Comparison of ENCODE assay signal across 20 cellular contexts in genomic region chr14:82482345-82482744, GRCh38.
A peak's percentile ranks its signal among the peaks of the same experiment; 100 is the strongest.
DNase-seq lines count a peak whose midpoint lies in the region; ATAC-seq, FAIRE-seq and TF ChIP-seq lines count a peak whose summit lies in the region.
"Had no signal": no experiment of that assay in that cellular context is flagged by ENCODE, and none has a peak within 500 bp of the region (broad histone marks: within the 10 kb centered on the region; RNA-seq: fewer than 3 reads in every experiment).

No MANE protein-coding gene starts in this region.

- TF ChIP-seq RAD21 in IMR-90 (IDR thresholded peaks at IDR 0.05; ENCODE audit: low read length) (no peak), K562 (CRISPR knock-in tag; conservative IDR thresholded peaks at IDR 0.05 in 1 of 2, IDR thresholded peaks at IDR 0.05 in 1 of 2) (no peak)

- H3K79me2 ChIP-seq in K562 (ENCODE audit: control insufficient read depth, insufficient read depth, low read length), result no peaks in the 10 kb centered on the region

- no peak for FAIRE-seq in K562 (lab: Jason Lieb, UNC)
- FAIRE-seq: A204.1, G401.6, GM12892 had no signal

- H2AK5ac ChIP-seq in IMR-90 (ENCODE audit: low read depth, low read length), result no peak overlapping the region

- H3K9me3 ChIP-seq in IMR-90 (ENCODE audit: control insufficient read depth, insufficient read depth, low read length), result no peaks in the 10 kb centered on the region; the same call in 1 of the 2 replicates
- H3K9me3 ChIP-seq in K562 (replicated peaks; ENCODE audit: control insufficient read depth, insufficient read depth, low read depth, low read length), result no peaks in the 10 kb centered on the region
- H3K9me3 ChIP-seq: BE2C; BLaER1 treated with 17β-estradiol and CSF1 and Interleukin-3, amounts not matched to agents 10 nM and 100 nM had no signal

- no peak overlapping the region for H3K56ac ChIP-seq in IMR-90 (ENCODE audit: extremely low read depth, insufficient read depth, low read length)

- no peak overlapping the region for H3K14ac ChIP-seq in IMR-90 (replicated peaks; ENCODE audit: low read depth, low read length)

- no peak overlapping the region for H4K91ac ChIP-seq in IMR-90 (ENCODE audit: insufficient read depth, low read depth, low read length)

- 20% methylated on average over 1 of the region's 6 CpGs; no CpG with 5 or more reads in 1 of the 2 experiments for WGBS in IMR-90 (ENCODE audit: extremely low coverage in 2 of 2, insufficient read length in 1 of 2), 2 experiments
- 1% methylated on average over 6 of the region's 6 CpGs for whole genome bisulfite sequencing in K562 (ENCODE audit: insufficient coverage, low coverage, missing lambda C conversion rate)

- POLR2A ChIA-PET in IMR-90 (lab: Charles Lee; ENCODE audit: unreplicated experiment) (no interaction called here), K562 (lab: Yijun Ruan, JAX) (no interaction called here)

- H3K4me3 ChIP-seq in IMR-90 (ENCODE audit: insufficient read depth, low read depth, low read length) (no peak overlapping the region), K562 (no peak overlapping the region), coronary artery (no peak overlapping the region)
- H3K4me3 ChIP-seq: BLaER1 treated with 17β-estradiol and CSF1 and Interleukin-3, amounts not matched to agents 10 nM and 100 nM; GM23248 had no signal

- no peak overlapping the region for H3K9ac ChIP-seq in IMR-90 (ENCODE audit: low read depth, low read length)
- H3K9ac ChIP-seq in K562 (ENCODE audit: insufficient read depth in 1 of 2, low read depth in 2 of 2, low read length in 2 of 2), result no peak overlapping the region
- H3K9ac ChIP-seq: BLaER1 treated with 17β-estradiol and CSF1 and Interleukin-3, amounts not matched to agents 10 nM and 100 nM; GM23248 had no signal

- H3K79me1 ChIP-seq in IMR-90 (ENCODE audit: low read depth in 1 of 2, low read length in 2 of 2), result no peaks in the 10 kb centered on the region

- H3K27ac ChIP-seq in IMR-90 (ENCODE audit: insufficient read depth, low read length) (no peak overlapping the region), K562 (ENCODE audit: extremely low read depth, low read depth, low read length) (no peak overlapping the region), coronary artery (no peak overlapping the region)
- H3K27ac ChIP-seq: 22Rv1; BLaER1 treated with 17β-estradiol and CSF1 and Interleukin-3, amounts not matched to agents 10 nM and 100 nM; GM23248 had no signal

- TF ChIP-seq CTCF in IMR-90 (conservative IDR thresholded peaks at IDR 0.05; ENCODE audit: low read depth, low read length) (no peak), K562 (IDR thresholded peaks at IDR 0.05 in 2 of 3, conservative IDR thresholded peaks at IDR 0.05 in 1 of 3; ENCODE audit: insufficient read depth in 2 of 3, low read depth in 1 of 3, low read length in 3 of 3) (no peak), coronary artery (IDR thresholded peaks at IDR 0.05) (no peak)

- DNase-seq in NCI-H82 (lab: John Stamatoyannopoulos, UW) (peak; percentile 36), NCI-H82 treated with DMSO at 0.1 percent for 48 hours (lab: John Stamatoyannopoulos, UW; ENCODE audit: unreplicated experiment) (no peak), IMR-90 (no peak), K562 (ENCODE audit: extremely low read depth in 1 of 4, low spot score in 3 of 4) (no peak), coronary artery (ENCODE audit: low spot score) (no peak), DMS153 (lab: John Stamatoyannopoulos, UW) (no peak)
- DNase-seq: ACHN; AML-193; BE2C; CD4-positive, alpha-beta T cell; CD8-positive, alpha-beta memory T cell; DND-41; GM23248; H9 had no signal

- H2BK20ac ChIP-seq in IMR-90 (ENCODE audit: low read depth, low read length), result no peak overlapping the region

- no peak overlapping the region for H3K18ac ChIP-seq in IMR-90 (ENCODE audit: low read depth, low read length)

- no peak overlapping the region for H2AFZ ChIP-seq in IMR-90 (replicated peaks; ENCODE audit: low read length, poor library complexity)
- no peak overlapping the region for H2AFZ ChIP-seq in K562 (ENCODE audit: low read depth, low read length)
- H2AFZ ChIP-seq: GM23248 had no signal

- H4K8ac ChIP-seq in IMR-90 (ENCODE audit: low read depth in 2 of 2, low read length in 2 of 2), result no peak overlapping the region

- no peak overlapping the region for H3K4ac ChIP-seq in IMR-90 (ENCODE audit: low read depth, low read length)

- BruUV-seq in IMR-90 (replicated peaks; lab: Mats Ljungman, UMichigan) (no TSS peak), K562 (replicated peaks; lab: Mats Ljungman, UMichigan) (no TSS peak)

- H4K20me1 ChIP-seq in IMR-90 (ENCODE audit: insufficient read depth, low read length) (no peaks in the 10 kb centered on the region), K562 (replicated peaks; ENCODE audit: control insufficient read depth, insufficient read depth, low read length) (no peaks in the 10 kb centered on the region)
- H4K20me1 ChIP-seq: BLaER1 treated with 17β-estradiol and CSF1 and Interleukin-3, amounts not matched to agents 10 nM and 100 nM had no signal

- TF ChIP-seq POLR2A in IMR-90 (IDR thresholded peaks at IDR 0.05; ENCODE audit: low read depth, low read length), result no peak
- no peak for TF ChIP-seq POLR2A in K562 (conservative IDR thresholded peaks at IDR 0.05)

- no peak overlapping the region for H2BK5ac ChIP-seq in IMR-90 (ENCODE audit: low read depth, low read length, poor library complexity, severe bottlenecking)

- H3K23ac ChIP-seq in IMR-90 (ENCODE audit: low read depth, low read length), result no peak overlapping the region

- TF ChIP-seq EP300 in K562 (IDR thresholded peaks at IDR 0.05; ENCODE audit: low read length), result no peak

- ATAC-seq in IMR-90 (ENCODE audit: low read depth) (no peak), K562 (no peak)
- ATAC-seq: HCT116 had no signal

- H3K4me1 ChIP-seq in IMR-90 (ENCODE audit: control insufficient read depth, insufficient read depth, low read length) (no peaks in the 10 kb centered on the region), K562 (replicated peaks in 1 of 2; ENCODE audit: control insufficient read depth in 2 of 2, insufficient read depth in 2 of 2, low read length in 2 of 2) (no peaks in the 10 kb centered on the region)
- H3K4me1 ChIP-seq: BE2C; BLaER1 treated with 17β-estradiol and CSF1 and Interleukin-3, amounts not matched to agents 10 nM and 100 nM had no signal

- dilution Hi-C loops in IMR-90 (cut with HindIII; ENCODE audit: low sequenced_read_pairs, unreplicated experiment), result no loop called here

- no peak overlapping the region for H2BK120ac ChIP-seq in IMR-90 (ENCODE audit: low read depth, low read length)

- H3K27me3 ChIP-seq in IMR-90 (ENCODE audit: control insufficient read depth, insufficient read depth, low read length), result no peaks in the 10 kb centered on the region
- no peaks in the 10 kb centered on the region for H3K27me3 ChIP-seq in K562 (ENCODE audit: control insufficient read depth in 2 of 2, insufficient read depth in 2 of 2, low read length in 2 of 2)
- H3K27me3 ChIP-seq: BE2C; BLaER1 treated with 17β-estradiol and CSF1 and Interleukin-3, amounts not matched to agents 10 nM and 100 nM had no signal

- in situ Hi-C loops in IMR-90 (cut with MboI; ENCODE audit: low sequenced_read_pairs), result no loop called here
- in situ Hi-C loops in K562 (cut with MboI), result no loop called here

- no peak overlapping the region for H4K5ac ChIP-seq in IMR-90 (ENCODE audit: low read depth, low read length)

- CTCF ChIA-PET in IMR-90 (lab: Yijun Ruan, JAX), result no interaction called here
- CTCF ChIA-PET in K562 (lab: Yijun Ruan, JAX; ENCODE audit: low intra/inter-chr PET ratio), result no interaction called here

- H3K4me2 ChIP-seq in IMR-90 (ENCODE audit: low read depth, low read length) (no peak overlapping the region), K562 (ENCODE audit: insufficient read depth, low read length) (no peak overlapping the region)
- H3K4me2 ChIP-seq: BLaER1 treated with 17β-estradiol and CSF1 and Interleukin-3, amounts not matched to agents 10 nM and 100 nM had no signal

- no peaks in the 10 kb centered on the region for H3K9me1 ChIP-seq in IMR-90 (ENCODE audit: insufficient read depth, low read length)
- H3K9me1 ChIP-seq in K562 (ENCODE audit: control insufficient read depth, insufficient read depth, low read length), result no peaks in the 10 kb centered on the region

- H2AK9ac ChIP-seq in IMR-90 (replicated peaks; ENCODE audit: low read depth, low read length, poor library complexity), result no peak overlapping the region

- no peaks in the 10 kb centered on the region for H3K36me3 ChIP-seq in IMR-90 (ENCODE audit: control insufficient read depth, insufficient read depth, low read length)
- no peaks in the 10 kb centered on the region for H3K36me3 ChIP-seq in K562 (ENCODE audit: control insufficient read depth, insufficient read depth, low read length)
- H3K36me3 ChIP-seq: BE2C; BLaER1 treated with 17β-estradiol and CSF1 and Interleukin-3, amounts not matched to agents 10 nM and 100 nM had no signal

- intact Hi-C loops in IMR-90 (cut with micrococcal nuclease) (no loop called here), K562 (cut with micrococcal nuclease) (no loop called here)

- H2BK15ac ChIP-seq in IMR-90 (ENCODE audit: low read depth, low read length), result no peak overlapping the region

TF ChIP-seq in IMR-90, 13 proteins besides CTCF, POLR2A, EP300 and RAD21:
- no peak for TF ChIP-seq MAZ (IDR thresholded peaks at IDR 0.05; ENCODE audit: borderline replicate concordance, low read depth, low read length)
- peak; percentile 87 for TF ChIP-seq MAFK (IDR thresholded peaks at IDR 0.05; ENCODE audit: low read depth, low read length)

TF ChIP-seq in K562, 482 proteins besides CTCF, POLR2A, EP300 and RAD21:
- TF ChIP-seq ZNF316 (IDR thresholded peaks at IDR 0.05) (peak; percentile 46; the same call in 1 of the 2 replicates), ZNF445 (CRISPR knock-in tag; IDR thresholded peaks at IDR 0.05; ENCODE audit: low read depth) (no peak), ZNF76 (CRISPR knock-in tag; IDR thresholded peaks at IDR 0.05; ENCODE audit: borderline replicate concordance) (no peak), MAFK (IDR thresholded peaks at IDR 0.05; ENCODE audit: low read length) (peak; percentile 48), MAFF (IDR thresholded peaks at IDR 0.05; ENCODE audit: low read length) (peak; percentile 28; the same call in 1 of the 2 replicates), MAZ (CRISPR knock-in tag; conservative IDR thresholded peaks at IDR 0.05 in 1 of 2, IDR thresholded peaks at IDR 0.05 in 1 of 2) (no peak)
TF ChIP-seq in K562: peak in this region for 3.
